8 cellular contexts compared by ENCODE assay signal in the genomic region with DNA sequence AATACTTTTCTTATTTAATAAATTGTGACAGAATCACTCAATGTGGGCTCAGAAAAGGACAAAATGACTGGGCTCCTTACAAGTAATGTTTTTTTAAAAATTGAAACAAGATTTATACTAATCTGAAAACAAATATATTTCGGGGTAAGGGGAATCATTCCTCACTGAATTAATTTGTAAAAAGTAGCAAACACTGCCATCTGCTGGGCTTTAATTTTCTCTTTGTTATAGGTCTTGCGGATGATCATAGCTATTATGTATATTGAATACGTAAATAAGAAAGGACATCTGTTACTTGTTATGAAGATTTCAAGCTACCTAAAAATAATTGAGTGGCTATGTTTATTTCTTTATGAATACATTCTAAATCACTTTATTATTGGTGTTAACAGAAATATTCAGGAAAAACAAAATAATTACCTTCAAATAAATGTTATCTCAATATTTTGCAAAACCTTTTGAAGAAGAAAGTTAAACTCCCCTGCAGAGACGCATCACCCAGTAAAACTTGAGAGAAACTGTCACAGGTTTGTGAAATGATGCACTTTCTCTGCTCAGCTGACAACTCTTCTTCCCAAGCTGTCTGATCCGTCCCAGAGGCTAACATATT. TPM values are rescaled to one million over a fixed set of nuclear protein-coding genes. Genes with fewer than 3 reads are reported as not detected.
DNase-seq lines count a peak whose midpoint lies in the region; ATAC-seq and TF ChIP-seq lines count a peak whose summit lies in the region.

No MANE protein-coding gene starts in this region.

- no peaks in the 10 kb centered on the region for H3K79me1 ChIP-seq in mesendoderm (ENCODE audit: low read length)

- TF ChIP-seq CTCF in KMS-11 (conservative IDR thresholded peaks at IDR 0.05; ENCODE audit: low read depth, low read length) (peak; percentile 67), PC-9 (conservative IDR thresholded peaks at IDR 0.05) (peak; percentile 72)

- H2BK15ac ChIP-seq in mesendoderm (replicated peaks; ENCODE audit: low read depth), result no peak overlapping the region

- no peak overlapping the region for H4K8ac ChIP-seq in mesendoderm (ENCODE audit: low read depth, low read length)

- H3K4me2 ChIP-seq in KMS-11 (no peak overlapping the region), PC-9 (peak overlapping the region; percentile 64), mesendoderm (ENCODE audit: low read length) (no peak overlapping the region)

- no CpG with 5 or more reads among the region's 5 CpGs for WGBS in mesendoderm (ENCODE audit: extremely low coverage, insufficient coverage, low lambda C conversion rate)

- H3K27ac ChIP-seq in KMS-11 (no peak overlapping the region), PC-9 (peak overlapping the region; percentile 67), mesendoderm (ENCODE audit: low read depth, low read length) (no peak overlapping the region)

- H3K4ac ChIP-seq in mesendoderm (ENCODE audit: low read depth, low read length), result peak overlapping the region; percentile 59

- CTCF ChIA-PET in PC-9 (lab: Charles Lee), result interaction anchor here (1.1 kb wide), 1 partner anchor 73 kb away, joined by 4 read pairs; no protein-coding TSS in a partner anchor

- H3K36me3 ChIP-seq in KMS-11 (ENCODE audit: insufficient read depth), result no peaks in the 10 kb centered on the region
- H3K36me3 ChIP-seq in PC-9 (ENCODE audit: low read depth), result no peaks in the 10 kb centered on the region
- no peaks in the 10 kb centered on the region for H3K36me3 ChIP-seq in mesendoderm (ENCODE audit: control insufficient read depth, insufficient read depth, low read length)

- DNase-seq in DMS53 treated with DMSO at 0.1 percent for 48 hours (lab: John Stamatoyannopoulos, UW; ENCODE audit: unreplicated experiment), result peak; percentile 43
- peak; percentile 12 to 45 for DNase-seq in PC-9
- peak; percentile 89 for DNase-seq in dedifferentiated amniotic fluid mesenchymal stem cell (ENCODE audit: extremely low spot score)
- DNase-seq in mesendoderm, result peak; percentile 53

- intact Hi-C loops in PC-9 (cut with micrococcal nuclease; ENCODE audit: unreplicated experiment), result loop anchor here (2.0 to 10.0 kb wide), 4 partner anchors 73 to 1210 kb away; partner anchors contain the start of genes CCDC122 and LACC1

- H3K9me3 ChIP-seq in PC-9 (ENCODE audit: insufficient read depth, low read depth), result no peaks in the 10 kb centered on the region

- H3K9ac ChIP-seq in KMS-11 (no peak overlapping the region), mesendoderm (ENCODE audit: low read length) (no peak overlapping the region)

- no peak overlapping the region for H4K5ac ChIP-seq in mesendoderm (ENCODE audit: low read length)

- no peak overlapping the region for H2AK5ac ChIP-seq in mesendoderm (ENCODE audit: low read length)

- H3K23ac ChIP-seq in mesendoderm (ENCODE audit: low read length), result no peak overlapping the region

- no peaks in the 10 kb centered on the region for H3K79me2 ChIP-seq in KMS-11 (ENCODE audit: insufficient read depth, low read depth)
- H3K79me2 ChIP-seq in PC-9 (ENCODE audit: low read depth), result no peaks in the 10 kb centered on the region
- no peaks in the 10 kb centered on the region for H3K79me2 ChIP-seq in mesendoderm (ENCODE audit: control insufficient read depth, insufficient read depth, low read length)

- H2BK120ac ChIP-seq in mesendoderm (ENCODE audit: low read depth, low read length), result no peak overlapping the region

- H3K4me1 ChIP-seq in KMS-11 (ENCODE audit: low read depth, poor library complexity, severe bottlenecking) (peaks cover 6% of the 10 kb centered on the region), PC-9 (replicated peaks; ENCODE audit: insufficient read depth) (peaks cover 25% of the 10 kb centered on the region), mesendoderm (ENCODE audit: control insufficient read depth, low read depth, low read length) (peaks cover 2% of the 10 kb centered on the region)

- no peak overlapping the region for H2BK5ac ChIP-seq in mesendoderm (ENCODE audit: low read length)

- BruUV-seq in PC-9 (replicated peaks; lab: Mats Ljungman, UMichigan), result no TSS peak

- H3K18ac ChIP-seq in mesendoderm (ENCODE audit: low read length), result no peak overlapping the region

- H3K27me3 ChIP-seq in KMS-11 (ENCODE audit: insufficient read depth, low read depth) (no peaks in the 10 kb centered on the region), PC-9 (ENCODE audit: insufficient read depth, low read depth) (no peaks in the 10 kb centered on the region), mesendoderm (ENCODE audit: insufficient read depth, low read length, poor library complexity) (no peaks in the 10 kb centered on the region)

- H2AFZ ChIP-seq in KMS-11 (ENCODE audit: low read depth) (no peak overlapping the region), PC-9 (peak overlapping the region; percentile 66; the same call in 1 of the 2 replicates)

- H3K9me2 ChIP-seq in PC-9 (ENCODE audit: insufficient read depth), result no peaks in the 10 kb centered on the region

- ATAC-seq in HG02973 (IDR thresholded peaks at IDR 0.05; ENCODE audit: unreplicated experiment) (no peak), HG02759 (IDR thresholded peaks at IDR 0.05; ENCODE audit: unreplicated experiment) (no peak), GM21528 (IDR thresholded peaks at IDR 0.05; ENCODE audit: low FRiP score, unreplicated experiment) (no peak)

- no peaks in the 10 kb centered on the region for H4K20me1 ChIP-seq in KMS-11 (ENCODE audit: insufficient read depth)
- no peaks in the 10 kb centered on the region for H4K20me1 ChIP-seq in PC-9 (ENCODE audit: insufficient read depth)

- H3K4me3 ChIP-seq in KMS-11 (IDR thresholded peaks at IDR 0.05; ENCODE audit: insufficient read depth, low read depth, low read length) (no peak overlapping the region), PC-9 (no peak overlapping the region), mesendoderm (ENCODE audit: low read length) (no peak overlapping the region)

- POLR2A ChIA-PET in PC-9 (lab: Charles Lee; ENCODE audit: unreplicated experiment), result no interaction called here

- H3K56ac ChIP-seq in mesendoderm (ENCODE audit: low read length), result no peak overlapping the region

- 0 out of 2 replicates have a peak, but pooled peaks cover 5% of the 10 kb centered on the region for H3F3A ChIP-seq in PC-9 (ENCODE audit: insufficient read depth, low read depth)

RNA-seq across cellular contexts. Expression of gene ENOX1, which starts 17.8 kb away (rescaled TPM):
- 0.35 and 0.38 TPM in 2 replicates for total RNA-seq in PC-9 (2021)
- 0.14 TPM for polyA plus RNA-seq in mesendoderm (2013, experiment 1 of 2)
- polyA plus RNA-seq in mesendoderm (2013, experiment 2 of 2), result 0.18 TPM

Comparison
In these comparisons a context has a peak if more than half of its experiments do, and no peak if none do; other contexts are left out.
1. DNase-seq: peak in every context shown above with its lines; median percentile 89 in dedifferentiated amniotic fluid mesenchymal stem cell; 53 in mesendoderm; 43 in DMS53 treated with DMSO at 0.1 percent for 48 hours; 28 in PC-9.